Comparison of ENCODE assay signal across 11 cellular contexts in the genomic region with DNA sequence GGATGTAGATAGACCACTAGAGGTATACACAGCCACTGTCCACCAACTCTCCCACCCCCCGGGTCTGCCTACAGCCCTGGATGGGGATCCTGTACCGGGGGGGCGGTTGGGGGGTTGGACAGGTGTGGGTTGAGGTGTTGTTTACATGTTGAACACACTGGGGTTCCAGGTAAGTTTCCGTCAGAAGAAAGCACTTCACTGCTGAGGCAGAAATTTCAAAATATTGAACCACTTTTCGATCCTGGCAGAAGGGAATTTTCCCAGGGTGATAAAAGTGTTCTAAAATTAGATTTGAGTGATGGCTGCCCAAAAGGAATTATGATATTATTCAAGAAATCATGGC. TPM values are rescaled to one million over a fixed set of nuclear protein-coding genes. Genes with fewer than 3 reads are reported as not detected.
DNase-seq lines count a peak whose midpoint lies in the region; ATAC-seq and TF ChIP-seq lines count a peak whose summit lies in the region.
"Had no signal": no experiment of that assay in that cellular context is flagged by ENCODE, and none has a peak within 500 bp of the region (broad histone marks: within the 10 kb centered on the region; RNA-seq: fewer than 3 reads in every experiment).

No MANE protein-coding gene starts in this region.

- WGBS in adrenal gland, 4 donors, result 14 to 41% (median 30%) methylated on average over 2 to 5 of the region's 5 CpGs

- H3K79me2 ChIP-seq in osteoblast (ENCODE audit: insufficient read depth, low read length), result no peaks in the 10 kb centered on the region

- no peak for TF ChIP-seq POLR2A in adrenal gland (IDR thresholded peaks at IDR 0.05)

- H3K4me3 ChIP-seq in adrenal gland, result no peak overlapping the region
- H3K4me3 ChIP-seq in osteoblast (ENCODE audit: insufficient read depth, low read length), result peak overlapping the region; percentile 27
- H3K4me3 ChIP-seq: cardiac muscle cell had no signal

- H3K4me2 ChIP-seq in osteoblast (ENCODE audit: insufficient read depth, low read length), result peak overlapping the region; percentile 71

- ATAC-seq in GM18511 (IDR thresholded peaks at IDR 0.05; ENCODE audit: unreplicated experiment) (peak; percentile 13), HG02642 (IDR thresholded peaks at IDR 0.05; ENCODE audit: poor library complexity, unreplicated experiment) (peak; percentile 14), GM21576 (IDR thresholded peaks at IDR 0.05; ENCODE audit: unreplicated experiment) (no peak), HG02763 (IDR thresholded peaks at IDR 0.05; ENCODE audit: unreplicated experiment) (no peak)

- H4K20me1 ChIP-seq in osteoblast (ENCODE audit: insufficient read depth, low read length), result no peaks in the 10 kb centered on the region

- peak overlapping the region; percentile 14 to 92 (median 81) for H3K27ac ChIP-seq in adrenal gland
- peak overlapping the region; percentile 79 for H3K27ac ChIP-seq in osteoblast (ENCODE audit: low read depth, low read length)
- H3K27ac ChIP-seq: cardiac muscle cell had no signal

- H3K4me1 ChIP-seq in adrenal gland (replicated peaks in 1 of 2) (peaks cover 15 to 20% of the 10 kb centered on the region in 2 donors), osteoblast (ENCODE audit: insufficient read depth, low read length) (peaks cover 14% of the 10 kb centered on the region)

- peak overlapping the region; percentile 84 for H2AFZ ChIP-seq in osteoblast (ENCODE audit: low read length)

- no peak for DNase-seq in adrenal gland
- no peak for DNase-seq in osteoblast (ENCODE audit: insufficient read length, low spot score, missing footprints)
- no peak for DNase-seq in ACHN
- DNase-seq in medulla oblongata (ENCODE audit: extremely low spot score), result no peak
- DNase-seq: NCI-H510A treated with DMSO at 0.1 percent for 48 hours had no signal

- H3K9me3 ChIP-seq in adrenal gland (replicated peaks in 1 of 3) (no peaks in the 10 kb centered on the region), osteoblast (ENCODE audit: low read depth, low read length) (no peaks in the 10 kb centered on the region)

- H3K36me3 ChIP-seq in adrenal gland (replicated peaks in 1 of 2) (no peaks in the 10 kb centered on the region), osteoblast (ENCODE audit: insufficient read depth, low read length) (no peaks in the 10 kb centered on the region)
- H3K36me3 ChIP-seq: cardiac muscle cell had no signal

- TF ChIP-seq CTCF in adrenal gland (IDR thresholded peaks at IDR 0.05), result no peak
- TF ChIP-seq CTCF in osteoblast (IDR thresholded peaks at IDR 0.05; ENCODE audit: extremely low read depth, low read depth, low read length), result no peak

- H3K27me3 ChIP-seq in adrenal gland (no peaks in the 10 kb centered on the region), osteoblast (ENCODE audit: insufficient read depth, low read length) (no peaks in the 10 kb centered on the region)
- H3K27me3 ChIP-seq: cardiac muscle cell had no signal

- in situ Hi-C loops in ACHN (cut with HindIII; ENCODE audit: low pct_ligation_motif_present, low pct_unique_long_range_greater_than_20kb, low sequenced_read_pairs), result no loop called here

- intact Hi-C loops in adrenal gland (cut with DNase I), result no loop called here

RNA-seq across cellular contexts. Expression of a gene that starts 6.6 kb away (rescaled TPM):
- total RNA-seq in adrenal gland (under 1 TPM in 3 of 8 donors, not detected in 5; 0.27 to 0.69 (median 0.30) TPM), osteoblast (under 0.01 TPM in 1 of 2 replicates, not detected in the other)
- 1 to 10 TPM in 1 of 3 donors, under 1 TPM in 1, not detected in 1; 0.57 to 1.4 TPM for polyA plus RNA-seq in adrenal gland
- total RNA-seq: cardiac muscle cell, HT1080 had no signal
- polyA plus RNA-seq: cardiac muscle cell had no signal

RNA-seq across cellular contexts. Expression of a gene that starts 21.1 kb away (rescaled TPM):
- total RNA-seq in adrenal gland, result 10 to 100 TPM in 1 of 8 donors, 1 to 10 TPM in 7; 1.6 to 11.0 (median 2.7) TPM
- polyA plus RNA-seq in adrenal gland, result 10 to 100 TPM in 2 of 3 donors, 1 to 10 TPM in 1; 2.2 to 38.2 (median 26.4) TPM
- total RNA-seq in osteoblast, result 0.72 and 1.2 TPM in 2 replicates

RNA-seq across cellular contexts. Expression of a gene that starts 48.6 kb away (rescaled TPM):
- total RNA-seq in adrenal gland (10 to 100 TPM; 31.9 to 51.0 (median 44.6) TPM), osteoblast (50.1 and 53.6 TPM in 2 replicates)
- polyA plus RNA-seq in adrenal gland, result 10 to 100 TPM; 28.7 to 56.0 (median 45.0) TPM

RNA-seq across cellular contexts. Expression of a gene that starts 56.2 kb away (rescaled TPM):
- total RNA-seq in adrenal gland (10 to 100 TPM; 32.3 to 85.1 (median 52.1) TPM), osteoblast (6.5 and 7.2 TPM in 2 replicates)
- 100 to 1,000 TPM in 1 of 3 donors, 10 to 100 TPM in 2; 10.2 to 120 (median 45.9) TPM for polyA plus RNA-seq in adrenal gland

Comparison
In these comparisons a context has a peak if more than half of its experiments do, and no peak if none do; other contexts are left out.
1. ATAC-seq: peak in GM18511 (single experiment) and HG02642 (single experiment); none in GM21576 (single experiment) and HG02763 (single experiment).